In genomic region chr13:104389722-104390121, GRCh38 we compare ENCODE assay signal across 14 cellular contexts.
"Had no signal": no experiment of that assay in that cellular context is flagged by ENCODE, and none has a peak within 500 bp of the region (broad histone marks: within the 10 kb centered on the region; RNA-seq: fewer than 3 reads in every experiment).

No MANE protein-coding gene starts in this region.

- DNase-seq: activated B cell treated with CpG ODN at 0.5 μM for 24 hours; activated CD4-positive, alpha-beta T cell treated with anti-CD3 and anti-CD28 coated beads, Interleukin-2, amount 10 ng/mL, durations not matched to agents 24 days and 14 days; activated CD8-positive, alpha-beta memory T cell treated with anti-CD3 and anti-CD28 coated beads, Interleukin-2, amount 50 U/mL, for 4 hours; activated CD8-positive, alpha-beta T cell treated with anti-CD3 and anti-CD28 coated beads, Interleukin-2, amount 10 ng/mL, durations not matched to agents 7 days and 5 days; activated gamma-delta T cell; activated T-cell treated with anti-CD3 and anti-CD28 coated beads, Interleukin-2, amount 50 U/mL, for 48 hours; amniotic stem cell; effector memory CD8-positive, alpha-beta T cell; glutamatergic neuron; nephron progenitor cell; occipital lobe; spleen; T-helper 17 cell had no signal

- H3K4me3 ChIP-seq: right atrium auricular region, spleen had no signal

- H3K4me1 ChIP-seq: right atrium auricular region, spleen had no signal

- H3K36me3 ChIP-seq: right atrium auricular region, spleen had no signal

- H3K27me3 ChIP-seq: right atrium auricular region, spleen had no signal

- H3K27ac ChIP-seq: right atrium auricular region, spleen had no signal
